Comparison of ENCODE assay signal across 2 cellular contexts in the genomic region with DNA sequence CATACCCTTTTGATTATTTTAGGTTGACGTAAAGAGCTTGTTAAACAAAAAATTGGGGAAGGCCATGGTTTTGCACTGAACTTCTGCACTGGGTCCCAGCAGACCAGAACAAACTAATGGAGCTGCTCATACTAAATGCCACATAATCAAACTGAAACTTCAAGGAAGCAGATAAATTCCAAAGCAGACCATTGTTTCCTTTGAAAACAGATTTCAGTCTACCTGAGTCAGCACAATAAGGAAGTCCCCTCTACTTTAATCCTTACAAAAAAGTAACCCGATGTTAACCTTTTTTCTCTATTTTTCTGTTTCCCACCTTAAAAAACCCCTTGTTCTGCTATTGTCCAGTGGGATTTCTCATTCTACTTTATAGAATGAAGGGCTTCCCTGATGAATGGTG.
TF ChIP-seq lines count a peak whose summit lies in the region.

No MANE protein-coding gene starts in this region.

TF ChIP-seq in GM23338, 12 proteins besides CTCF, POLR2A, EP300 and RAD21 (continues in another document):
- TF ChIP-seq ETS1 (IDR thresholded peaks at IDR 0.05): no peak
- TF ChIP-seq EZH2phosphoT487 (IDR thresholded peaks at IDR 0.05; ENCODE audit: unreplicated experiment): no peak
- no peak for TF ChIP-seq NANOG (IDR thresholded peaks at IDR 0.05; ENCODE audit: borderline replicate concordance)
- TF ChIP-seq ZNF462 (CRISPR knock-in tag; IDR thresholded peaks at IDR 0.05): no peak
- TF ChIP-seq, protein P1, sequence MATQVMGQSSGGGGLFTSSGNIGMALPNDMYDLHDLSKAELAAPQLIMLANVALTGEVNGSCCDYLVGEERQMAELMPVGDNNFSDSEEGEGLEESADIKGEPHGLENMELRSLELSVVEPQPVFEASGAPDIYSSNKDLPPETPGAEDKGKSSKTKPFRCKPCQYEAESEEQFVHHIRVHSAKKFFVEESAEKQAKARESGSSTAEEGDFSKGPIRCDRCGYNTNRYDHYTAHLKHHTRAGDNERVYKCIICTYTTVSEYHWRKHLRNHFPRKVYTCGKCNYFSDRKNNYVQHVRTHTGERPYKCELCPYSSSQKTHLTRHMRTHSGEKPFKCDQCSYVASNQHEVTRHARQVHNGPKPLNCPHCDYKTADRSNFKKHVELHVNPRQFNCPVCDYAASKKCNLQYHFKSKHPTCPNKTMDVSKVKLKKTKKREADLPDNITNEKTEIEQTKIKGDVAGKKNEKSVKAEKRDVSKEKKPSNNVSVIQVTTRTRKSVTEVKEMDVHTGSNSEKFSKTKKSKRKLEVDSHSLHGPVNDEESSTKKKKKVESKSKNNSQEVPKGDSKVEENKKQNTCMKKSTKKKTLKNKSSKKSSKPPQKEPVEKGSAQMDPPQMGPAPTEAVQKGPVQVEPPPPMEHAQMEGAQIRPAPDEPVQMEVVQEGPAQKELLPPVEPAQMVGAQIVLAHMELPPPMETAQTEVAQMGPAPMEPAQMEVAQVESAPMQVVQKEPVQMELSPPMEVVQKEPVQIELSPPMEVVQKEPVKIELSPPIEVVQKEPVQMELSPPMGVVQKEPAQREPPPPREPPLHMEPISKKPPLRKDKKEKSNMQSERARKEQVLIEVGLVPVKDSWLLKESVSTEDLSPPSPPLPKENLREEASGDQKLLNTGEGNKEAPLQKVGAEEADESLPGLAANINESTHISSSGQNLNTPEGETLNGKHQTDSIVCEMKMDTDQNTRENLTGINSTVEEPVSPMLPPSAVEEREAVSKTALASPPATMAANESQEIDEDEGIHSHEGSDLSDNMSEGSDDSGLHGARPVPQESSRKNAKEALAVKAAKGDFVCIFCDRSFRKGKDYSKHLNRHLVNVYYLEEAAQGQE (IDR thresholded peaks at IDR 0.05; ENCODE audit: unreplicated experiment): no peak
- TF ChIP-seq STAT1 (IDR thresholded peaks at IDR 0.05; ENCODE audit: unreplicated experiment): no peak
- TF ChIP-seq ZNF331 (CRISPR knock-in tag; IDR thresholded peaks at IDR 0.05; ENCODE audit: low read depth): no peak
- no peak for TF ChIP-seq CREB1 (CRISPR knock-in tag; IDR thresholded peaks at IDR 0.05; ENCODE audit: low read depth)
- no peak for TF ChIP-seq POLR2AphosphoS5 (IDR thresholded peaks at IDR 0.05; ENCODE audit: low read depth)
- TF ChIP-seq ZNF114 (CRISPR knock-in tag; IDR thresholded peaks at IDR 0.05): no peak

TF ChIP-seq in H1, 55 proteins besides CTCF, POLR2A, EP300 and RAD21:
- TF ChIP-seq MAFK (IDR thresholded peaks at IDR 0.05; ENCODE audit: low read depth, low read length): peak; percentile 84
- TF ChIP-seq JUN (IDR thresholded peaks at IDR 0.05; ENCODE audit: low read depth, low read length): no peak
TF ChIP-seq in H1: peak in this region for 1.
